In the genomic region with DNA sequence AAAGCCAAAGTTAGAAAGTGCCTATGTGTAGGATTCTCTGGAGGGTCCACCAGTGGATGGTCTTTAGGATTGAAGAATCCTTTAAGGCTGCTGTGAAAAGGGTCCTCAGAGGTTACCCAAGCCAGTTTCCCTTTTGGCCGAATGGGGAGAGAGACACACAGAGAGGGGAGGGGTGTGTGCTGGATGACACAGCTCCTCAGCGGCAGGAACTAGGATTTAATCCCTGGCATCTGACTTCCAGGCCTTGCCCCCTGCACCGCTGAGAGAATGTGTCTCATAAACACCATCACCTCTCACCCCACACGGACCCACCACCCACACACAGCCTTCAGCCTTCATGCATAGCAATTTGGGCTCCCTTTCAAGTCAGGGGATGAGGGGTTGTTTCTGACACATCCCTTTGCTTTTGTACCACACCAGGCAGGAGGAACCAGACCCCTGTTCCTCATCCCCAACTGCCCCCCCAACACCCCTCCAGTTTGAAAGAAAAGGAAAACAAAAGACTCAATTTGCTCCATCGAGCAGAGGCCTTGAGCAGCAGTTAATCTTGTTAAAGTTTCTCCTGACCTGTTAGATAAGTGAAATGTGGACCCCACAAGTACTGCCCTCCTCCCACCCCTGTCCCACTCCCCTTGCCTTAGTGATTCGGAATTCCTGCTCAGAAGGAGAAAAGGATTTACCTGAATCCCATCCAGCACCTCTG, we compare ENCODE assay signal across 13 cellular contexts. TPM values are rescaled to one million over a fixed set of nuclear protein-coding genes. Genes with fewer than 3 reads are reported as not detected.
DNase-seq lines count a peak whose midpoint lies in the region; ATAC-seq and TF ChIP-seq lines count a peak whose summit lies in the region.
"Had no signal": no experiment of that assay in that cellular context is flagged by ENCODE, and none has a peak within 500 bp of the region (broad histone marks: within the 10 kb centered on the region; RNA-seq: fewer than 3 reads in every experiment).

No MANE protein-coding gene starts in this region.

- intact Hi-C loops in left colon (cut with DNase I, micrococcal nuclease): no loop called here

- H3K36me3 Mint-ChIP-seq in HFFc6 (ENCODE audit: low read depth): peaks cover 11% of the 10 kb centered on the region
- H3K36me3 Mint-ChIP-seq: mesothelial cell of epicardium had no signal

- H3K36me3 ChIP-seq in subcutaneous abdominal adipose tissue (ENCODE audit: control insufficient read depth in 5 of 5, insufficient read depth in 5 of 5, low read length in 5 of 5): no peaks in the 10 kb centered on the region

- ATAC-seq in HG03442 (IDR thresholded peaks at IDR 0.05; ENCODE audit: unreplicated experiment): no peak
- no peak for ATAC-seq in left colon

- peak overlapping the region; percentile 86 for H3K4me3 Mint-ChIP-seq in HFFc6
- H3K4me3 Mint-ChIP-seq: T-helper 2 cell treated with Interferon-gamma antibody and Interleukin-4, amounts not matched to agents 5 μg/mL and 100 μg/mL, for 36 hours had no signal

- H3K9me3 ChIP-seq in subcutaneous abdominal adipose tissue (ENCODE audit: control insufficient read depth in 5 of 5, low read length in 5 of 5): no peaks in the 10 kb centered on the region

- no peaks in the 10 kb centered on the region for H3K9me3 Mint-ChIP-seq in HFFc6
- H3K9me3 Mint-ChIP-seq: mesothelial cell of epicardium; T-helper 2 cell treated with Interferon-gamma antibody and Interleukin-4, amounts not matched to agents 5 μg/mL and 100 μg/mL, for 36 hours had no signal

- peak overlapping the region; percentile 98 for H3K27ac Mint-ChIP-seq in HFFc6
- H3K27ac Mint-ChIP-seq: T-helper 2 cell treated with Interferon-gamma antibody and Interleukin-4, amounts not matched to agents 5 μg/mL and 100 μg/mL, for 36 hours had no signal

- peaks cover 7 to 43% (median 37%) of the 10 kb centered on the region in 5 donors for H3K4me1 ChIP-seq in subcutaneous abdominal adipose tissue (ENCODE audit: control insufficient read depth in 5 of 5, insufficient read depth in 5 of 5, low read length in 5 of 5)

- CTCF ChIA-PET in HEK293T (lab: Yijun Ruan, JAX): no interaction called here

- POLR2A ChIA-PET in HEK293T (lab: Yijun Ruan, JAX): no interaction called here

- DNase-seq in HFFc6 (peak; percentile 35), choroid plexus epithelial cell (ENCODE audit: low read depth) (peak; percentile 73), kidney glomerular epithelial cell (lab: John Stamatoyannopoulos, UW) (peak; percentile 51), HEK293T (ENCODE audit: extremely low spot score) (no peak), left colon (no peak)
- no peak for DNase-seq in activated CD4-positive, CD25-positive, alpha-beta regulatory T cell (lab: John Stamatoyannopoulos, UW)
- DNase-seq: effector memory CD4-positive, alpha-beta T cell; GF-D8; KG1 had no signal

- peak overlapping the region; percentile 84 for H3K27ac ChIP-seq in subcutaneous abdominal adipose tissue (ENCODE audit: low read depth, low read length)

- peak overlapping the region; percentile 89 for H3K4me3 ChIP-seq in choroid plexus epithelial cell (ENCODE audit: low read depth, low read length)
- H3K4me3 ChIP-seq in subcutaneous abdominal adipose tissue (ENCODE audit: low read depth in 1 of 5, low read length in 5 of 5): no peak overlapping the region

- peak overlapping the region in 2 of 5 donors; percentile 27 to 68 for H3K9ac ChIP-seq in subcutaneous abdominal adipose tissue (ENCODE audit: low read length in 5 of 5)

- peaks cover 0 to 9% (median 5%) of the 10 kb centered on the region in 5 donors for H3K27me3 ChIP-seq in subcutaneous abdominal adipose tissue (ENCODE audit: control insufficient read depth in 5 of 5, insufficient read depth in 4 of 5, low read length in 5 of 5)

- no peak for TF ChIP-seq CTCF in HFFc6 (IDR thresholded peaks at IDR 0.05)
- TF ChIP-seq CTCF in choroid plexus epithelial cell (conservative IDR thresholded peaks at IDR 0.05; ENCODE audit: low read depth, low read length): no peak

- peaks cover 49% of the 10 kb centered on the region for H3K4me1 Mint-ChIP-seq in HFFc6 (ENCODE audit: low read depth)

- peaks cover 10% of the 10 kb centered on the region for H3K27me3 Mint-ChIP-seq in HFFc6 (ENCODE audit: insufficient read depth)

TF ChIP-seq in HEK293T, 16 proteins besides CTCF, POLR2A, EP300 and RAD21:
- TF ChIP-seq HDGF (IDR thresholded peaks at IDR 0.05; ENCODE audit: borderline replicate concordance): no peak
- no peak for TF ChIP-seq FOXM1 (IDR thresholded peaks at IDR 0.05; ENCODE audit: borderline replicate concordance)
- TF ChIP-seq SUZ12 (IDR thresholded peaks at IDR 0.05): no peak

RNA-seq across cellular contexts. Expression of gene PAPPA, which starts 4.0 kb away (rescaled TPM):
- total RNA-seq in HFFc6 (2021; fragmentation: NEBNext Ultra II Directional; extraction: Animal tissue kit (Norgen Biotek cat#: 25700)): 10 to 100 TPM in 5 of 6 experiments, 1 to 10 TPM in 1; 8.2 to 13.2 (median 12.3) TPM
- 1 to 10 TPM in 1 of 2 donors, under 1 TPM in 1; 0.82 to 1.6 TPM for total RNA-seq in left colon

Comparison
In these comparisons a context has a peak if more than half of its experiments do, and no peak if none do; other contexts are left out.
1. DNase-seq: peak in HFFc6 (single experiment), choroid plexus epithelial cell (single experiment) and kidney glomerular epithelial cell (single experiment); none in activated CD4-positive, CD25-positive, alpha-beta regulatory T cell (0 of 4), HEK293T (single experiment) and left colon (0 of 2).